In the genomic region with DNA sequence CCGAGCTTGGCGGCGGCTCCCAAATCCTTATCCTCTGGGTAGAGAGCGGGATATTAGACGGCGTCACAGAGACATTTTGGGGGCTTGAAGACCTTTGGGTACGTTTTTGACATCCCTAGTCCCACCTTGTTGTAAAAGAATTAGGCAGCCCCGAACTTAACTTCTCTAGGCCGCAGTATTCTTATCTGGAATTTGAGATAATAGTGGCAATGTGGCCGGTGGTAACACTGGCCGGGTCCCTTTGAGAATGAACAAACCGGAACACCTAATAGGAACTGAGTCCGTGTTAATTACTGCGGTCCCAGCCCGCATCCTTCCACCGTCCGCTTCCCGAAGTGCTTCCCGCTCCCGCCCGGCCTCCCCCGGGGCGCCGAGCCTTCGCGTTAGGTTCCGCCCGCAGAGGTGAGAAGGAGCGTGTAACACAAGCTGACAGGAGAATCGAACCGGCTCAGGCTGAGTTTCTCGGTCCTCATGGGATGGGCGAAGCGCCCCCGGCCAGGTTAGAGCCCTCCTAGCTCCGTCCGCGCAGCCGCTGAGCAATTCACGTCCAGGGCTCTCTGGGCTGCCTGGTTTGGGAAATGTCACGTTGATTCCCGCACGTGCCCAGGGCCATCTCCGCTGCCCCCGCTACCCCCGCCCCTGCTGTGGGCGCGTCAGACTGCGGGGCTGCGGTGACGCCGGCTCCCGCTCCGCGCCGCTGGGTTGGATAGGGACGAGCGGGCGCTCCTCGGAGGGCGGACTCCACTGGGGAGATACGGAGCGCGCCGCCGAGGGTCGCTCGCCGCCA, we compare ENCODE assay signal across 9 cellular contexts. TPM values are rescaled to one million over a fixed set of nuclear protein-coding genes. Genes with fewer than 3 reads are reported as not detected.
DNase-seq lines count a peak whose midpoint lies in the region; ATAC-seq, FAIRE-seq and TF ChIP-seq lines count a peak whose summit lies in the region.
"Had no signal": no experiment of that assay in that cellular context is flagged by ENCODE, and none has a peak within 500 bp of the region (broad histone marks: within the 10 kb centered on the region; RNA-seq: fewer than 3 reads in every experiment).

No MANE protein-coding gene starts in this region.

- DNase-seq in T-cell: no peak
- peak; percentile 58 to 64 for DNase-seq in frontal cortex (ENCODE audit: low spot score in 2 of 2)
- DNase-seq in nucleus accumbens (lab: John Stamatoyannopoulos, UW): peak in 40 of 56 donors; percentile 18 to 80 (median 48)
- no peak for DNase-seq in activated CD4-positive, CD25-positive, alpha-beta regulatory T cell (lab: John Stamatoyannopoulos, UW)
- DNase-seq in WERI-Rb-1: no peak
- no peak for DNase-seq in NCI-H1105 (lab: John Stamatoyannopoulos, UW)
- no peak for DNase-seq in activated CD8-positive, alpha-beta memory T cell treated with anti-CD3 and anti-CD28 coated beads, Interleukin-2, amount 50 U/mL, for 4 hours

- TF ChIP-seq CTCF in WERI-Rb-1 (IDR thresholded peaks at IDR 0.05; ENCODE audit: low read depth, low read length): no peak

- POLR2A ChIA-PET in T-cell (lab: Charles Lee): no interaction called here

- peak overlapping the region; percentile 11 to 59 (median 26); a peak in 11 of 20 replicates for H3K4me3 ChIP-seq in BLaER1 treated with 17β-estradiol and CSF1 and Interleukin-3, amounts not matched to agents 10 nM and 100 nM
- H3K4me3 ChIP-seq in WERI-Rb-1 (ENCODE audit: low read depth, low read length): no peak overlapping the region
- H3K4me3 ChIP-seq: SK-N-MC had no signal

- H3K27ac Mint-ChIP-seq in T-cell: no peak overlapping the region

- peaks cover 36 to 43% of the 10 kb centered on the region in 2 donors for H3K27me3 Mint-ChIP-seq in T-cell

- no peak overlapping the region for H3K27ac ChIP-seq in BLaER1 treated with 17β-estradiol and CSF1 and Interleukin-3, amounts not matched to agents 10 nM and 100 nM
- H3K27ac ChIP-seq in WERI-Rb-1: no peak overlapping the region
- H3K27ac ChIP-seq: SK-N-MC had no signal

- no peak overlapping the region for H3K9ac ChIP-seq in BLaER1 treated with 17β-estradiol and CSF1 and Interleukin-3, amounts not matched to agents 10 nM and 100 nM

- peaks cover 42 to 54% (median 47%) of the 10 kb centered on the region in 11 experiments for H3K27me3 ChIP-seq in BLaER1 treated with 17β-estradiol and CSF1 and Interleukin-3, amounts not matched to agents 10 nM and 100 nM
- no peaks in the 10 kb centered on the region for H3K27me3 ChIP-seq in WERI-Rb-1 (ENCODE audit: insufficient read depth, low read depth, severe bottlenecking)

- H3K9me3 ChIP-seq in BLaER1 treated with 17β-estradiol and CSF1 and Interleukin-3, amounts not matched to agents 10 nM and 100 nM (replicated peaks in 1 of 11): peaks cover 5 to 25% (median 20%) of the 10 kb centered on the region in 11 experiments; a peak in 19 of 22 replicates
- no peaks in the 10 kb centered on the region for H3K9me3 ChIP-seq in WERI-Rb-1 (ENCODE audit: severe bottlenecking)

- 0 out of 22 replicates have a peak, but pooled peaks cover 0 to 3% (median 0%) of the 10 kb centered on the region in 11 experiments for H3K36me3 ChIP-seq in BLaER1 treated with 17β-estradiol and CSF1 and Interleukin-3, amounts not matched to agents 10 nM and 100 nM
- H3K36me3 ChIP-seq in WERI-Rb-1: no peaks in the 10 kb centered on the region

- peaks cover 0 to 14% (median 8%) of the 10 kb centered on the region in 10 experiments; a peak in 14 of 20 replicates for H3K4me1 ChIP-seq in BLaER1 treated with 17β-estradiol and CSF1 and Interleukin-3, amounts not matched to agents 10 nM and 100 nM

- peak overlapping the region in 10 of 11 experiments; percentile 22 to 82 (median 62); a peak in 19 of 22 replicates for H3K4me2 ChIP-seq in BLaER1 treated with 17β-estradiol and CSF1 and Interleukin-3, amounts not matched to agents 10 nM and 100 nM

- H3K36me3 Mint-ChIP-seq in T-cell: no peaks in the 10 kb centered on the region

- peak; percentile 19 to 46 (median 26) for ATAC-seq in T-cell (replicated peaks in 1 of 4)

- no peaks in the 10 kb centered on the region for H3K9me3 Mint-ChIP-seq in T-cell

- FAIRE-seq in frontal cortex (lab: Jason Lieb, UNC): no peak

- H4K20me1 ChIP-seq in BLaER1 treated with 17β-estradiol and CSF1 and Interleukin-3, amounts not matched to agents 10 nM and 100 nM: peaks cover 0 to 31% (median 0%) of the 10 kb centered on the region in 11 experiments; a peak in 5 of 22 replicates

- H3K4me3 Mint-ChIP-seq in T-cell: peak overlapping the region in 2 of 3 donors; percentile 53 to 82

- H3K4me1 Mint-ChIP-seq in T-cell: peaks cover 13 to 21% (median 19%) of the 10 kb centered on the region in 3 donors

- CTCF ChIA-PET in T-cell (lab: Charles Lee): no interaction called here

RNA-seq across cellular contexts. Expression of a gene that starts 0.8 kb away (rescaled TPM):
- total RNA-seq in T-cell (under 1 TPM in 3 of 5 donors, not detected in 2; 0.51 to 0.76 (median 0.70) TPM), frontal cortex (13.9 TPM)

Comparison
In these comparisons a context has a peak if more than half of its experiments do, and no peak if none do; other contexts are left out.
1. DNase-seq: peak in frontal cortex (2 of 2) and nucleus accumbens (40 of 56); none in T-cell (0 of 34), activated CD4-positive, CD25-positive, alpha-beta regulatory T cell (0 of 4), WERI-Rb-1 (single experiment), NCI-H1105 (single experiment) and activated CD8-positive, alpha-beta memory T cell treated with anti-CD3 and anti-CD28 coated beads, Interleukin-2, amount 50 U/mL, for 4 hours (single experiment).